10 cellular contexts compared by ENCODE assay signal in genomic region chr6:44270526-44271405, GRCh38. TPM values are rescaled to one million over a fixed set of nuclear protein-coding genes. Genes with fewer than 3 reads are reported as not detected.
A peak's percentile ranks its signal among the peaks of the same experiment; 100 is the strongest.
DNase-seq lines count a peak whose midpoint lies in the region; TF ChIP-seq lines count a peak whose summit lies in the region.
"Had no signal": no experiment of that assay in that cellular context is flagged by ENCODE, and none has a peak within 500 bp of the region (broad histone marks: within the 10 kb centered on the region; RNA-seq: fewer than 3 reads in every experiment).

No MANE protein-coding gene starts in this region.

- peaks cover 29% of the 10 kb centered on the region for H3K36me3 ChIP-seq in WERI-Rb-1
- H3K36me3 ChIP-seq in vagina: no peaks in the 10 kb centered on the region

- H3K4me1 ChIP-seq in vagina: peaks cover 5% of the 10 kb centered on the region

- no peak for TF ChIP-seq CTCF in WERI-Rb-1 (IDR thresholded peaks at IDR 0.05; ENCODE audit: low read depth, low read length)
- TF ChIP-seq CTCF in vagina (IDR thresholded peaks at IDR 0.05): no peak

- intact Hi-C loops in vagina (cut with DNase I): no loop called here

- DNase-seq in stimulated activated naive CD4-positive, alpha-beta T cell (lab: John Stamatoyannopoulos, UW): peak in 4 of 6 experiments; percentile 13 to 28 (median 15)
- no peak for DNase-seq in stimulated activated naive CD4-positive, alpha-beta T cell treated with Interleukin-2 at 50 U/mL for 16 hours (lab: John Stamatoyannopoulos, UW)
- DNase-seq in WERI-Rb-1 (peak; percentile 92), iPS-NIHi7 (ENCODE audit: extremely low spot score) (peak; percentile 79), vagina (ENCODE audit: extremely low spot score in 2 of 2) (no peak), AG08396 (ENCODE audit: low spot score) (no peak), HT-29 (ENCODE audit: low spot score) (no peak), SKM-1 (lab: John Stamatoyannopoulos, UW; ENCODE audit: unreplicated experiment) (no peak)
- DNase-seq: stimulated activated CD4-positive, alpha-beta T cell treated with anti-CD3 and anti-CD28 coated beads, Interleukin-4, amount 100 ng/mL, for 24 hours had no signal

- H3K4me3 ChIP-seq in WERI-Rb-1 (ENCODE audit: low read depth, low read length) (peak overlapping the region; percentile 48), vagina (peak overlapping the region; percentile 35 to 51)

- no peaks in the 10 kb centered on the region for H3K27me3 ChIP-seq in WERI-Rb-1 (ENCODE audit: insufficient read depth, low read depth, severe bottlenecking)
- peaks cover 8% of the 10 kb centered on the region for H3K27me3 ChIP-seq in vagina

- no peak for TF ChIP-seq POLR2A in vagina (IDR thresholded peaks at IDR 0.05)

- H3K9me3 ChIP-seq in WERI-Rb-1 (ENCODE audit: severe bottlenecking) (no peaks in the 10 kb centered on the region), vagina (no peaks in the 10 kb centered on the region)

- H3K27ac ChIP-seq in WERI-Rb-1: peak overlapping the region; percentile 79
- H3K27ac ChIP-seq in vagina: no peak overlapping the region

RNA-seq across cellular contexts. Expression of gene TMEM151B, which starts 0.5 kb away (rescaled TPM):
- 0.49 TPM for total RNA-seq in vagina
- total RNA-seq in HT-29 (2014; rRNA removed; shearing (Covaris generic)): not detected in 2 replicates
- total RNA-seq: glomerular endothelial cell had no signal

RNA-seq across cellular contexts. Expression of gene NFKBIE, which starts 5.4 kb away (rescaled TPM):
- total RNA-seq in vagina: 17.2 TPM
- total RNA-seq in HT-29 (2014; rRNA removed; shearing (Covaris generic)): 11.2 and 19.3 TPM in 2 replicates

RNA-seq across cellular contexts. Expression of gene SLC35B2, which starts 13.4 kb away (rescaled TPM):
- 19.6 TPM for total RNA-seq in vagina
- total RNA-seq in HT-29 (2014; rRNA removed; shearing (Covaris generic)): 189 and 193 TPM in 2 replicates

RNA-seq across cellular contexts. Expression of gene HSP90AB1, which starts 23.9 kb away (rescaled TPM):
- 463 TPM for total RNA-seq in vagina
- 751 and 810 TPM in 2 replicates for total RNA-seq in HT-29 (2014; rRNA removed; shearing (Covaris generic))

RNA-seq across cellular contexts. Expression of gene AARS2, which starts 42.4 kb away (rescaled TPM):
- 13.3 TPM for total RNA-seq in vagina
- total RNA-seq in HT-29 (2014; rRNA removed; shearing (Covaris generic)): 27.7 and 30.6 TPM in 2 replicates

Comparison
In these comparisons a context has a peak if more than half of its experiments do, and no peak if none do; other contexts are left out.
1. DNase-seq: peak in stimulated activated naive CD4-positive, alpha-beta T cell (4 of 6), WERI-Rb-1 (single experiment) and iPS-NIHi7 (single experiment); none in stimulated activated naive CD4-positive, alpha-beta T cell treated with Interleukin-2 at 50 U/mL for 16 hours (single experiment), vagina (0 of 2), AG08396 (single experiment), HT-29 (single experiment) and SKM-1 (single experiment).